Comparison of ENCODE assay signal across 8 cellular contexts in the genomic region with DNA sequence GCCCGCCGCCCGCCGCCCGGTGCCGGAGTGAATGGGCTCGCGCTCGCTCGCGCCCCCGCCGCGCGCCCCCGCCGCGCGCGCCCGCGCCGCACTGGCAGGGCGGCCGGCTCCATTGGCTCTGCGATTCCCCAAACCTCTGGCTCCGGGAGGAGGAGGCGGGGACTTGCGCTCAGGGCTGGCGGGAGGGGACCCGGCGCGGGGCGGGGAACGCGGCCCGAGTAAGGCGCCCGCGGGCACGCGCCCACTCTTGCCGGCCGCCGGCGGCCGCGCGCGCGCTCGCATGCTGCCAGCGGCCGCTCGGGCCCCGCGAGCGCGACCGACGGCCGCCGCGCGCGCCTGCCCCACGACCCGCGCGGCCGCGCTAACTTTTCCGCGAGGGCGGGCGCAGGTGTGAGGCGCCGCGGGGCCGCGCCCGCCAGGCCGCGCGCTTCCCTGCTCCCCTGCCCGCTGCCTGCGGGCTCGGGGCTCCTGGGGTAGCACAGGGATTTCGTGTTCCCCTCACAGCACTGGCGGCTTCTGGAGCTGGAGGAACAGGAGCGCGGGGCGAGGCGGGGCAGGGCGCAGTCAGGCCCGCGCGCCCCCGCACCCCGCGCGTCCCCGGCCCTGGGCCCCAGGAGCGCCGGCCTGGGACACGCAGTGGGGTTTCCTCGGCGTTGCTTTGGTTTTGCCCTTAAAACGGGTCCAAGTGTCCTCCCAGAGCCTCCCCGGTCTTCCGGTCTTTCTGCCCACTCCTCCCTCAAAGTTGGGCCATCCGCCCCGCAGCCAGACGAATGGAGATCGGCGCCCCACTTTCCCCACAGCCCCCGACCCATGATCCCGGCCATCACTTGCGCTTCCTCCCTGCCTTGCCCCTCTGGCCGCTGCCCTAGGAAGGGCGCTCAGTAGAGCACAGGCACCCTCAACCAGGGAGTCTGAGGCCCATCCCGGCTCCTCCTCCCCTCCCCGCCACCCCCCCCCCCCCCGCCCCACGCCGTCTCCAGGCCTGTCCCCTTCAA.
DNase-seq lines count a peak whose midpoint lies in the region; ATAC-seq and TF ChIP-seq lines count a peak whose summit lies in the region.

No MANE protein-coding gene starts in this region.

- DNase-seq in NCI-H1436 treated with DMSO at 0.1 percent for 48 hours (lab: John Stamatoyannopoulos, UW) (peak; percentile 28), T-helper 9 cell (peak; percentile 67), ascending aorta (ENCODE audit: low spot score in 2 of 2) (peak; percentile 43 to 96), right cardiac atrium (peak; percentile 93 to 97 (median 96)), psoas muscle (peak; percentile 92 to 95), ureter (ENCODE audit: low spot score) (peak; percentile 90)

- H3K9me3 ChIP-seq in DOHH2 (ENCODE audit: control insufficient read depth, insufficient read depth, low read length), result no peaks in the 10 kb centered on the region
- H3K9me3 ChIP-seq in ascending aorta, result no peaks in the 10 kb centered on the region
- H3K9me3 ChIP-seq in right cardiac atrium (ENCODE audit: control insufficient read depth, low read length), result no peaks in the 10 kb centered on the region
- no peaks in the 10 kb centered on the region for H3K9me3 ChIP-seq in psoas muscle

- peak; percentile 56 for ATAC-seq in HG02588 (IDR thresholded peaks at IDR 0.05; ENCODE audit: unreplicated experiment)
- peak; percentile 81 to 84 for ATAC-seq in right cardiac atrium
- peak; percentile 75 to 82 (median 76) for ATAC-seq in psoas muscle

- H3K79me2 ChIP-seq in DOHH2 (ENCODE audit: control insufficient read depth, low read length), result no peaks in the 10 kb centered on the region

- no peaks in the 10 kb centered on the region for H4K20me1 ChIP-seq in DOHH2 (ENCODE audit: control insufficient read depth, insufficient read depth, low read depth, low read length)

- H3K27ac ChIP-seq in DOHH2 (ENCODE audit: low read depth, low read length) (no peak overlapping the region), ascending aorta (peak overlapping the region; percentile 34 to 83), right cardiac atrium (ENCODE audit: low read length) (peak overlapping the region; percentile 81), psoas muscle (peak overlapping the region; percentile 87)

- TF ChIP-seq CTCF in DOHH2 (IDR thresholded peaks at IDR 0.05; ENCODE audit: low read depth, low read length, poor library complexity, severe bottlenecking), result no peak
- TF ChIP-seq CTCF in ascending aorta (IDR thresholded peaks at IDR 0.05), result no peak
- no peak for TF ChIP-seq CTCF in psoas muscle (IDR thresholded peaks at IDR 0.05)

- H3K4me3 ChIP-seq in DOHH2 (ENCODE audit: low read length), result peak overlapping the region; percentile 46
- peak overlapping the region; percentile 72 to 80 for H3K4me3 ChIP-seq in ascending aorta
- peak overlapping the region; percentile 96 for H3K4me3 ChIP-seq in right cardiac atrium (ENCODE audit: low read length)
- peak overlapping the region; percentile 65 for H3K4me3 ChIP-seq in psoas muscle

- whole genome bisulfite sequencing in right cardiac atrium, result 3% methylated on average over 123 of the region's 126 CpGs
- WGBS in psoas muscle, 3 donors, result 3 to 12% (median 3%) methylated on average over 25 to 119 of the region's 126 CpGs

- peak overlapping the region; percentile 43 for H3K4me2 ChIP-seq in DOHH2 (ENCODE audit: low read length)

- no peaks in the 10 kb centered on the region for H3K9me2 ChIP-seq in DOHH2 (replicated peaks; ENCODE audit: control insufficient read depth, low read length)

- no peaks in the 10 kb centered on the region for H3K36me3 ChIP-seq in DOHH2 (ENCODE audit: control insufficient read depth, low read length)
- no peaks in the 10 kb centered on the region for H3K36me3 ChIP-seq in ascending aorta
- H3K36me3 ChIP-seq in psoas muscle (ENCODE audit: insufficient read depth in 1 of 2, low read depth in 1 of 2), result no peaks in the 10 kb centered on the region

- H3K27me3 ChIP-seq in DOHH2 (ENCODE audit: control insufficient read depth, low read length) (peaks cover 12% of the 10 kb centered on the region), ascending aorta (no peaks in the 10 kb centered on the region), right cardiac atrium (ENCODE audit: control insufficient read depth, insufficient read depth) (no peaks in the 10 kb centered on the region), psoas muscle (ENCODE audit: insufficient read depth in 3 of 3, low read length in 2 of 3) (no peaks in the 10 kb centered on the region)

- peaks cover 15% of the 10 kb centered on the region for H3K4me1 ChIP-seq in DOHH2 (ENCODE audit: control insufficient read depth, low read length)
- H3K4me1 ChIP-seq in ascending aorta, result peaks cover 0 to 26% of the 10 kb centered on the region in 2 donors
- peaks cover 8% of the 10 kb centered on the region for H3K4me1 ChIP-seq in right cardiac atrium (ENCODE audit: control insufficient read depth, insufficient read depth, low read length)
- peaks cover 53% of the 10 kb centered on the region for H3K4me1 ChIP-seq in psoas muscle

- intact Hi-C loops in ascending aorta (cut with DNase I), result loop anchor here (2.0 to 5.0 kb wide), 6 partner anchors 30 to 870 kb away; partner anchors contain the start of gene CASZ1
- intact Hi-C loops in right cardiac atrium (cut with DNase I), result loop anchor here in 1 of 4 donors (5.0 kb wide), 1 partner anchor 97 kb away; no protein-coding TSS in a partner anchor
- intact Hi-C loops in psoas muscle (cut with DNase I), result loop anchor here in 1 of 2 donors (5.0 kb wide), 1 partner anchor 92 kb away; no protein-coding TSS in a partner anchor

- H3F3A ChIP-seq in DOHH2 (ENCODE audit: control insufficient read depth, insufficient read depth), result peaks cover 7% of the 10 kb centered on the region; the same call in 1 of the 2 replicates

Comparison
In these comparisons a context has a peak if more than half of its experiments do, and no peak if none do; other contexts are left out.
1. H3K4me3 ChIP-seq: peak in every context shown above with its lines; median percentile 96 in right cardiac atrium; 76 in ascending aorta; 65 in psoas muscle; 46 in DOHH2.
2. DNase-seq: peak in every context shown above with its lines; median percentile 96 in right cardiac atrium; 94 in psoas muscle; 90 in ureter; 70 in ascending aorta; 67 in T-helper 9 cell; 28 in NCI-H1436 treated with DMSO at 0.1 percent for 48 hours.